In genomic region chr16:35734728-35735402, GRCh38 we compare ENCODE assay signal across 1 cellular context.
TF ChIP-seq lines count a peak whose summit lies in the region.

No MANE protein-coding gene starts in this region.

TF ChIP-seq in Ishikawa, 13 proteins besides CTCF, POLR2A, EP300 and RAD21 (continued from another document):
- TF ChIP-seq REST (IDR thresholded peaks at IDR 0.05; ENCODE audit: low read depth) = no peak
- TF ChIP-seq, protein P1, sequence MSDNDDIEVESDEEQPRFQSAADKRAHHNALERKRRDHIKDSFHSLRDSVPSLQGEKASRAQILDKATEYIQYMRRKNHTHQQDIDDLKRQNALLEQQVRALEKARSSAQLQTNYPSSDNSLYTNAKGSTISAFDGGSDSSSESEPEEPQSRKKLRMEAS (IDR thresholded peaks at IDR 0.05) = no peak
TF ChIP-seq in Ishikawa: peak in this region for 3.
